ENCODE assay signal across 20 cellular contexts in genomic region chr6:6858533-6858982, GRCh38.
DNase-seq lines count a peak whose midpoint lies in the region; ATAC-seq, FAIRE-seq and TF ChIP-seq lines count a peak whose summit lies in the region.
"Had no signal": no experiment of that assay in that cellular context is flagged by ENCODE, and none has a peak within 500 bp of the region (broad histone marks: within the 10 kb centered on the region; RNA-seq: fewer than 3 reads in every experiment).

No MANE protein-coding gene starts in this region.

- no peak; a peak in 1 of 4 replicates for TF ChIP-seq RAD21 in K562 (CRISPR knock-in tag; conservative IDR thresholded peaks at IDR 0.05 in 1 of 2, IDR thresholded peaks at IDR 0.05 in 1 of 2)

- H3K79me2 ChIP-seq in OCI-LY3 (ENCODE audit: low read length) (no peaks in the 10 kb centered on the region), K562 (ENCODE audit: control insufficient read depth, insufficient read depth, low read length) (no peaks in the 10 kb centered on the region)

- CTCF ChIA-PET in K562 (lab: Yijun Ruan, JAX; ENCODE audit: low intra/inter-chr PET ratio), result interaction anchor here (0.6 kb wide), 1 partner anchor 277 kb away, joined by 3 read pairs; no protein-coding TSS in a partner anchor

- in situ Hi-C loops in K562 (cut with MboI), result no loop called here

- H2AFZ ChIP-seq in OCI-LY3 (ENCODE audit: low read depth, low read length) (peak overlapping the region; percentile 41; the same call in 1 of the 2 replicates), K562 (ENCODE audit: low read depth, low read length) (peak overlapping the region; percentile 79)

- H4K20me1 ChIP-seq in OCI-LY3 (ENCODE audit: insufficient read depth, low read length) (no peaks in the 10 kb centered on the region), K562 (replicated peaks; ENCODE audit: control insufficient read depth, insufficient read depth, low read length) (no peaks in the 10 kb centered on the region)

- peak; percentile 60 for FAIRE-seq in K562 (lab: Jason Lieb, UNC)

- peaks cover 3% of the 10 kb centered on the region for H3K27me3 Mint-ChIP-seq in activated T-cell treated with anti-CD3 and anti-CD28 coated beads, Interleukin-2, amount 50 U/mL, for 24 hours

- POLR2A ChIA-PET in K562 (lab: Yijun Ruan, JAX), result interaction anchor here (0.6 to 1.3 kb wide), 3 partner anchors 14 to 261 kb away, joined by 3 read pairs; no protein-coding TSS in a partner anchor

- H3K4me3 ChIP-seq in OCI-LY3 (ENCODE audit: low read length) (peak overlapping the region; percentile 52), K562 (no peak overlapping the region), breast epithelium (no peak overlapping the region)
- H3K4me3 ChIP-seq: body of pancreas, heart left ventricle, mucosa of descending colon, ovary, testis had no signal

- TF ChIP-seq CTCF in OCI-LY3 (IDR thresholded peaks at IDR 0.05; ENCODE audit: low read depth, low read length) (no peak), K562 (IDR thresholded peaks at IDR 0.05 in 2 of 3, conservative IDR thresholded peaks at IDR 0.05 in 1 of 3; ENCODE audit: insufficient read depth in 2 of 3, low read depth in 1 of 3, low read length in 3 of 3) (no peak), breast epithelium (IDR thresholded peaks at IDR 0.05) (no peak)

- no TSS peak for BruUV-seq in K562 (replicated peaks; lab: Mats Ljungman, UMichigan)

- H3K27me3 ChIP-seq in OCI-LY3 (ENCODE audit: low read depth, low read length) (no peaks in the 10 kb centered on the region), K562 (ENCODE audit: control insufficient read depth in 2 of 2, insufficient read depth in 2 of 2, low read length in 2 of 2) (no peaks in the 10 kb centered on the region), breast epithelium (no peaks in the 10 kb centered on the region)
- H3K27me3 ChIP-seq: body of pancreas, heart left ventricle, ovary, testis had no signal

- H3K9ac ChIP-seq in OCI-LY3 (ENCODE audit: low read length) (peak overlapping the region; percentile 29; the same call in 1 of the 2 replicates), K562 (ENCODE audit: insufficient read depth in 1 of 2, low read depth in 2 of 2, low read length in 2 of 2) (peak overlapping the region in 1 of 2 experiments; percentile 32; a peak in 1 of 4 replicates)

- no peaks in the 10 kb centered on the region for H3K36me3 ChIP-seq in OCI-LY3 (replicated peaks; ENCODE audit: low read depth, low read length)
- no peaks in the 10 kb centered on the region for H3K36me3 ChIP-seq in K562 (ENCODE audit: control insufficient read depth, insufficient read depth, low read length)
- no peaks in the 10 kb centered on the region for H3K36me3 ChIP-seq in breast epithelium
- H3K36me3 ChIP-seq: BE2C, heart left ventricle, ovary had no signal

- H3K27ac Mint-ChIP-seq in activated T-cell treated with anti-CD3 and anti-CD28 coated beads, Interleukin-2, amount 50 U/mL, for 24 hours, result no peak overlapping the region
- H3K27ac Mint-ChIP-seq: activated naive CD4-positive, alpha-beta T cell treated with anti-CD3 and anti-CD28 coated beads, Interleukin-2, amount 10 ng/mL, durations not matched to agents 7 days and 5 days had no signal

- H3K4me1 Mint-ChIP-seq in activated T-cell treated with anti-CD3 and anti-CD28 coated beads, Interleukin-2, amount 50 U/mL, for 24 hours (ENCODE audit: low read depth), result peaks cover 39% of the 10 kb centered on the region

- peaks cover 53% of the 10 kb centered on the region for H3K4me1 ChIP-seq in OCI-LY3 (ENCODE audit: low read length)
- H3K4me1 ChIP-seq in K562 (replicated peaks in 1 of 2; ENCODE audit: control insufficient read depth in 2 of 2, insufficient read depth in 2 of 2, low read length in 2 of 2), result peaks cover 33 to 42% of the 10 kb centered on the region in 2 experiments
- H3K4me1 ChIP-seq in breast epithelium, result peaks cover 0 to 5% of the 10 kb centered on the region in 2 donors
- H3K4me1 ChIP-seq: BE2C had no signal

- H3K9me1 ChIP-seq in K562 (ENCODE audit: control insufficient read depth, insufficient read depth, low read length), result no peaks in the 10 kb centered on the region

- peak; percentile 74 for ATAC-seq in K562
- peak; percentile 27 for ATAC-seq in sciatic nerve
- ATAC-seq in HG02981 (IDR thresholded peaks at IDR 0.05; ENCODE audit: unreplicated experiment), result no peak
- ATAC-seq: body of pancreas, mucosa of descending colon had no signal

- WGBS in K562 (ENCODE audit: insufficient coverage, low coverage, missing lambda C conversion rate), result 12% methylated on average over 12 of the region's 12 CpGs

- DNase-seq in GF-D8 (lab: John Stamatoyannopoulos, UW) (peak; percentile 78), K562 (ENCODE audit: extremely low read depth in 1 of 4, low spot score in 3 of 4) (peak; percentile 44 to 71 (median 57)), sciatic nerve (ENCODE audit: low spot score) (no peak), breast epithelium (ENCODE audit: low spot score in 2 of 2) (no peak), NCI-H187 (lab: John Stamatoyannopoulos, UW) (no peak)
- DNase-seq in activated T-cell treated with anti-CD3 and anti-CD28 coated beads, Interleukin-2, amount 50 U/mL, for 24 hours, result no peak
- DNase-seq: activated CD4-positive, alpha-beta T cell treated with anti-CD3 and anti-CD28 coated beads for 4 hours; activated CD8-positive, alpha-beta memory T cell treated with anti-CD3 and anti-CD28 coated beads, Interleukin-2, amount 50 U/mL, for 48 hours; activated naive CD4-positive, alpha-beta T cell treated with anti-CD3 and anti-CD28 coated beads, Interleukin-2, amount 10 ng/mL, durations not matched to agents 7 days and 5 days; BE2C; body of pancreas; DMS153; heart left ventricle; kidney glomerular epithelial cell; mucosa of descending colon; NCI-H1092 treated with DMSO at 0.1 percent for 48 hours; ovary; testis had no signal

- H3K9me3 ChIP-seq in OCI-LY3 (ENCODE audit: insufficient read depth, low read length) (no peaks in the 10 kb centered on the region), K562 (replicated peaks; ENCODE audit: control insufficient read depth, insufficient read depth, low read depth, low read length) (no peaks in the 10 kb centered on the region), breast epithelium (no peaks in the 10 kb centered on the region)
- H3K9me3 ChIP-seq: BE2C, body of pancreas, heart left ventricle, mucosa of descending colon, ovary, testis had no signal

- no peak overlapping the region for H3K4me3 Mint-ChIP-seq in activated T-cell treated with anti-CD3 and anti-CD28 coated beads, Interleukin-2, amount 50 U/mL, for 24 hours
- H3K4me3 Mint-ChIP-seq: activated naive CD4-positive, alpha-beta T cell treated with anti-CD3 and anti-CD28 coated beads, Interleukin-2, amount 10 ng/mL, durations not matched to agents 7 days and 5 days had no signal

- H3K27ac ChIP-seq in OCI-LY3 (ENCODE audit: low read length) (peak overlapping the region; percentile 48; the same call in 1 of the 2 replicates), K562 (ENCODE audit: extremely low read depth, low read depth, low read length) (peak overlapping the region; percentile 60; the same call in 2 of the 3 replicates), breast epithelium (no peak overlapping the region)
- H3K27ac ChIP-seq: testis had no signal

- intact Hi-C loops in K562 (cut with micrococcal nuclease) (loop anchor here (5.0 kb wide), 1 partner anchor 184 kb away; no protein-coding TSS in a partner anchor), sciatic nerve (cut with DNase I) (no loop called here), breast epithelium (cut with DNase I; ENCODE audit: low total_unique reads) (no loop called here)

- TF ChIP-seq EP300 in K562 (IDR thresholded peaks at IDR 0.05; ENCODE audit: low read length), result peak; percentile 39; the same call in 1 of the 2 replicates

- H3K9me3 Mint-ChIP-seq in activated T-cell treated with anti-CD3 and anti-CD28 coated beads, Interleukin-2, amount 50 U/mL, for 24 hours, result no peaks in the 10 kb centered on the region
- H3K9me3 Mint-ChIP-seq: activated naive CD4-positive, alpha-beta T cell treated with anti-CD3 and anti-CD28 coated beads, Interleukin-2, amount 10 ng/mL, durations not matched to agents 7 days and 5 days had no signal

- H3K4me2 ChIP-seq in OCI-LY3 (ENCODE audit: low read length), result peak overlapping the region; percentile 81
- peak overlapping the region; percentile 49 for H3K4me2 ChIP-seq in K562 (ENCODE audit: insufficient read depth, low read length)

- no peak for TF ChIP-seq POLR2A in K562 (conservative IDR thresholded peaks at IDR 0.05)
- TF ChIP-seq POLR2A in breast epithelium (IDR thresholded peaks at IDR 0.05), result no peak

- H3K36me3 Mint-ChIP-seq in activated T-cell treated with anti-CD3 and anti-CD28 coated beads, Interleukin-2, amount 50 U/mL, for 24 hours (ENCODE audit: low read depth), result no peaks in the 10 kb centered on the region
- H3K36me3 Mint-ChIP-seq: activated naive CD4-positive, alpha-beta T cell treated with anti-CD3 and anti-CD28 coated beads, Interleukin-2, amount 10 ng/mL, durations not matched to agents 7 days and 5 days had no signal

TF ChIP-seq in K562, 482 proteins besides CTCF, POLR2A, EP300 and RAD21 (continues in another document):
- TF ChIP-seq TEAD1 (CRISPR knock-in tag; IDR thresholded peaks at IDR 0.05) (0 out of 4 replicates have a peak, but pooled peaks of 1 of the 2 experiments have one; percentile 21), CTBP1 (IDR thresholded peaks at IDR 0.05; ENCODE audit: borderline replicate concordance) (peak; percentile 59; the same call in 1 of the 2 replicates), MITF (IDR thresholded peaks at IDR 0.05) (peak; percentile 24; the same call in 1 of the 2 replicates), THAP7 (CRISPR knock-in tag; IDR thresholded peaks at IDR 0.05) (no peak), XRCC4 (IDR thresholded peaks at IDR 0.05; ENCODE audit: extremely low read depth, insufficient read depth, insufficient read length) (no peak), C11orf30 (IDR thresholded peaks at IDR 0.05; ENCODE audit: low read depth) (peak; percentile 97), KAT8 (IDR thresholded peaks at IDR 0.05; ENCODE audit: low read depth) (no peak)

Comparison
In these comparisons a context has a peak if more than half of its experiments do, and no peak if none do; other contexts are left out.
1. DNase-seq: peak in GF-D8 (single experiment) and K562 (4 of 4); none in sciatic nerve (single experiment), activated T-cell treated with anti-CD3 and anti-CD28 coated beads, Interleukin-2, amount 50 U/mL, for 24 hours (single experiment), breast epithelium (0 of 2) and NCI-H187 (0 of 2).
2. H3K27ac ChIP-seq: peak in OCI-LY3 (single experiment) and K562 (single experiment); none in breast epithelium (0 of 2).